In the genomic region with DNA sequence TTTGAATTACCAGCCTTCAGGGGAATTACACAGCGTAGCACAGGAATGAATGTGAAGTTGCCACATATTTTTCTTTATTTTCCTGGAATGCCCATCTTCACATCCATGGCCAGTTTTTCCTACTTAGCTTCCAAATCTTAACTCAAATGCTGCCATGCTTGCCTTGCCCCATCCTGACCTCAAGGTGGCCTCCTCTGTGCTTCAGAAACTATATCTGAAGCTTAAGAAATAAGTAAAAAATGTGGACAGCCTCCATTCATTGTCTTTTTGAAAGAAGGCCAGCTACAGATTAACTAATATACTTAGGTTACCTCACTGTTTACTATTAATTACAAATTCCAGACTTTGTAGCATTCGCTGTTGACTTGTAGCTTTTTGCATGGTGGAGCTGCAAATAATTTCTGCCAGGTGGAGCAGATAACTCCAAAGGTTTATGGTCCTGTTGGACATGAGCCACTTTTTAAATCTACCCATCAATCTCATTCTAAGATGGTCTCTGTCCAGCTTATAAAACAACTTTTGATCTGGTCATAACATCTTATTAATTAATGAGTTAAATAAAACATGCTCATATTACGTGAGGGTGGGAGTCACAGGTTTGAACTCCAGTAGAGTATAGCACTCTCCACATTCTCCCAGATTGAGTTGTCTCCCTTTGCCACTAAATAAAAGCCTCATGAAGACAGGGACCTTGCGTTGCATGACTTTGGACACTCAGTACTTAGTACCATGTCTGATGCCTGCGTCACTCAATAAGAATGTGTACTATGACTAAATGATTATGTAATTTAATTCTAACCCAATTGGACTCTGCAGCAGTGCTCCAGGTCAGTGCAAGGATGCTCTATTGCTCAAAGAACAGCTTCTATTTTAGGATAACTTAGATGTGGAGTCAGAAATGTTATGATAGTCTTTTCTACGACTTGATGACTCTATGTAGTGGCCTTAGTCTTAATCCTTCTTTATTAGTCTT, we compare ENCODE assay signal across 10 cellular contexts.
DNase-seq lines count a peak whose midpoint lies in the region; ATAC-seq and TF ChIP-seq lines count a peak whose summit lies in the region.
"Had no signal": no experiment of that assay in that cellular context is flagged by ENCODE, and none has a peak within 500 bp of the region (broad histone marks: within the 10 kb centered on the region; RNA-seq: fewer than 3 reads in every experiment).

No MANE protein-coding gene starts in this region.

- H3K36me3 ChIP-seq in adipocyte (ENCODE audit: control insufficient read depth, insufficient read depth, low read length, severe bottlenecking): no peaks in the 10 kb centered on the region

- no peaks in the 10 kb centered on the region for H3K9me3 ChIP-seq in adipocyte (ENCODE audit: control insufficient read depth, low read length)

- peaks cover 24% of the 10 kb centered on the region for H3K4me1 ChIP-seq in adipocyte (ENCODE audit: control insufficient read depth, insufficient read depth, low read length)

- TF ChIP-seq CTCF in HFFc6 (IDR thresholded peaks at IDR 0.05) (peak; percentile 74), omental fat pad (IDR thresholded peaks at IDR 0.05) (no peak)

- no peaks in the 10 kb centered on the region for H3K27me3 ChIP-seq in adipocyte (replicated peaks; ENCODE audit: control insufficient read depth, insufficient read depth, low read length)

- H3K9me3 Mint-ChIP-seq in HFFc6: peaks cover 14% of the 10 kb centered on the region

- H3K4me1 Mint-ChIP-seq in HFFc6 (ENCODE audit: low read depth): peaks cover 79% of the 10 kb centered on the region

- no peak overlapping the region for H3K4me3 ChIP-seq in adipocyte (ENCODE audit: low read length)

- no peaks in the 10 kb centered on the region for H3K27me3 Mint-ChIP-seq in HFFc6 (ENCODE audit: insufficient read depth)

- no peak for ATAC-seq in omental fat pad (ENCODE audit: low FRiP score)

- H3K4me3 Mint-ChIP-seq in HFFc6: peak overlapping the region; percentile 45

- DNase-seq in D341Med (ENCODE audit: low spot score) (peak; percentile 18), HFFc6 (peak; percentile 80), adipocyte (ENCODE audit: low read depth) (peak; percentile 42), kidney tubule cell (ENCODE audit: low spot score) (peak; percentile 49), omental fat pad (ENCODE audit: low spot score) (no peak), SKM-1 (lab: John Stamatoyannopoulos, UW; ENCODE audit: unreplicated experiment) (no peak), NCI-H774 (lab: John Stamatoyannopoulos, UW) (no peak), hippocampal formation (lab: John Stamatoyannopoulos, UW) (no peak)
- DNase-seq: hypothalamus; stimulated activated CD4-positive, alpha-beta T cell treated with anti-CD3 and anti-CD28 coated beads, Interleukin-2, amount 100 ng/mL, for 48 hours had no signal

- H3K9ac ChIP-seq in adipocyte (ENCODE audit: low read length): peak overlapping the region; percentile 11

- peaks cover 41% of the 10 kb centered on the region for H3K36me3 Mint-ChIP-seq in HFFc6 (ENCODE audit: low read depth)

- peak overlapping the region; percentile 94 for H3K27ac Mint-ChIP-seq in HFFc6

Comparison
In these comparisons a context has a peak if more than half of its experiments do, and no peak if none do; other contexts are left out.
1. DNase-seq: peak in D341Med (single experiment), HFFc6 (single experiment), adipocyte (single experiment) and kidney tubule cell (single experiment); none in omental fat pad (single experiment), SKM-1 (single experiment), NCI-H774 (single experiment) and hippocampal formation (0 of 2).